In genomic region chr16:29820730-29821662, GRCh38 we compare ENCODE assay signal across 8 cellular contexts. TPM values are rescaled to one million over a fixed set of nuclear protein-coding genes. Genes with fewer than 3 reads are reported as not detected.
DNase-seq lines count a peak whose midpoint lies in the region; ATAC-seq lines count a peak whose summit lies in the region.

No MANE protein-coding gene starts in this region.

- peak; percentile 48 for DNase-seq in AG08396 (ENCODE audit: low spot score)
- peak; percentile 66 for DNase-seq in M059J (ENCODE audit: low read depth)
- peak; percentile 62 for DNase-seq in activated naive CD8-positive, alpha-beta T cell treated with anti-CD3 and anti-CD28 coated beads, Interleukin-2, amount 50 U/mL, for 24 hours
- DNase-seq in kidney tubule cell (ENCODE audit: low spot score) = peak; percentile 83
- peak in 1 of 2 donors; percentile 73 for DNase-seq in stimulated activated naive CD8-positive, alpha-beta T cell treated with anti-CD3 and anti-CD28 coated beads, Interleukin-15, amount 100 ng/mL, for 72 hours
- DNase-seq in NCI-H526 (lab: John Stamatoyannopoulos, UW) = no peak
- DNase-seq in NCI-H2029 treated with DMSO at 0.1 percent for 48 hours (lab: John Stamatoyannopoulos, UW) = no peak

- H3K36me3 Mint-ChIP-seq in activated naive CD8-positive, alpha-beta T cell treated with anti-CD3 and anti-CD28 coated beads, Interleukin-2, amount 50 U/mL, for 24 hours (ENCODE audit: low read depth) = peaks cover 20% of the 10 kb centered on the region

- peak overlapping the region; percentile 93 for H3K27ac Mint-ChIP-seq in activated naive CD8-positive, alpha-beta T cell treated with anti-CD3 and anti-CD28 coated beads, Interleukin-2, amount 50 U/mL, for 24 hours
- H3K27ac Mint-ChIP-seq in stimulated activated naive CD8-positive, alpha-beta T cell treated with anti-CD3 and anti-CD28 coated beads, Interleukin-15, amount 100 ng/mL, for 72 hours = peak overlapping the region; percentile 86 to 97

- H3K27me3 Mint-ChIP-seq in activated naive CD8-positive, alpha-beta T cell treated with anti-CD3 and anti-CD28 coated beads, Interleukin-2, amount 50 U/mL, for 24 hours = no peaks in the 10 kb centered on the region
- no peaks in the 10 kb centered on the region for H3K27me3 Mint-ChIP-seq in stimulated activated naive CD8-positive, alpha-beta T cell treated with anti-CD3 and anti-CD28 coated beads, Interleukin-15, amount 100 ng/mL, for 72 hours

- no peaks in the 10 kb centered on the region for H3K9me3 Mint-ChIP-seq in activated naive CD8-positive, alpha-beta T cell treated with anti-CD3 and anti-CD28 coated beads, Interleukin-2, amount 50 U/mL, for 24 hours
- no peaks in the 10 kb centered on the region for H3K9me3 Mint-ChIP-seq in stimulated activated naive CD8-positive, alpha-beta T cell treated with anti-CD3 and anti-CD28 coated beads, Interleukin-15, amount 100 ng/mL, for 72 hours

- peaks cover 83% of the 10 kb centered on the region for H3K4me1 Mint-ChIP-seq in activated naive CD8-positive, alpha-beta T cell treated with anti-CD3 and anti-CD28 coated beads, Interleukin-2, amount 50 U/mL, for 24 hours
- H3K4me1 Mint-ChIP-seq in stimulated activated naive CD8-positive, alpha-beta T cell treated with anti-CD3 and anti-CD28 coated beads, Interleukin-15, amount 100 ng/mL, for 72 hours = peaks cover 83% of the 10 kb centered on the region

- peak; percentile 45 for ATAC-seq in GM19035 (IDR thresholded peaks at IDR 0.05; ENCODE audit: unreplicated experiment)
- peak; percentile 20 for ATAC-seq in activated naive CD8-positive, alpha-beta T cell treated with anti-CD3 and anti-CD28 coated beads, Interleukin-2, amount 50 U/mL, for 24 hours
- ATAC-seq in stimulated activated naive CD8-positive, alpha-beta T cell treated with anti-CD3 and anti-CD28 coated beads, Interleukin-15, amount 100 ng/mL, for 72 hours = peak; percentile 78

- H3K4me3 Mint-ChIP-seq in activated naive CD8-positive, alpha-beta T cell treated with anti-CD3 and anti-CD28 coated beads, Interleukin-2, amount 50 U/mL, for 24 hours = peak overlapping the region; percentile 87
- H3K4me3 Mint-ChIP-seq in stimulated activated naive CD8-positive, alpha-beta T cell treated with anti-CD3 and anti-CD28 coated beads, Interleukin-15, amount 100 ng/mL, for 72 hours = peak overlapping the region; percentile 93 to 97

RNA-seq across cellular contexts. Expression of gene MVP, which starts 0.7 kb away (rescaled TPM):
- total RNA-seq in M059J (2014; rRNA removed; shearing (Covaris generic)) = 112 and 186 TPM in 2 replicates

RNA-seq across cellular contexts. Expression of gene PAGR1, which starts 5.0 kb away (rescaled TPM):
- total RNA-seq in M059J (2014; rRNA removed; shearing (Covaris generic)) = 45.4 and 58.2 TPM in 2 replicates

RNA-seq across cellular contexts. Expression of gene PRRT2, which starts 9.0 kb away (rescaled TPM):
- total RNA-seq in M059J (2014; rRNA removed; shearing (Covaris generic)) = 0.20 and 0.94 TPM in 2 replicates

RNA-seq across cellular contexts. Expression of gene MAZ, which starts 14.7 kb away (rescaled TPM):
- total RNA-seq in M059J (2014; rRNA removed; shearing (Covaris generic)) = 127 and 223 TPM in 2 replicates

RNA-seq across cellular contexts. Expression of gene KIF22, which starts 30.4 kb away (rescaled TPM):
- total RNA-seq in M059J (2014; rRNA removed; shearing (Covaris generic)) = 68.6 and 79.0 TPM in 2 replicates

Comparison
In these comparisons a context has a peak if more than half of its experiments do, and no peak if none do; other contexts are left out.
1. DNase-seq: peak in AG08396 (single experiment), M059J (single experiment), activated naive CD8-positive, alpha-beta T cell treated with anti-CD3 and anti-CD28 coated beads, Interleukin-2, amount 50 U/mL, for 24 hours (single experiment) and kidney tubule cell (single experiment); none in NCI-H526 (0 of 2) and NCI-H2029 treated with DMSO at 0.1 percent for 48 hours (single experiment).
2. ATAC-seq: peak in every context shown above with its lines; median percentile 78 in stimulated activated naive CD8-positive, alpha-beta T cell treated with anti-CD3 and anti-CD28 coated beads, Interleukin-15, amount 100 ng/mL, for 72 hours; 45 in GM19035; 20 in activated naive CD8-positive, alpha-beta T cell treated with anti-CD3 and anti-CD28 coated beads, Interleukin-2, amount 50 U/mL, for 24 hours.